8 cellular contexts compared by ENCODE assay signal in genomic region chr1:226063362-226064167, GRCh38. TPM values are rescaled to one million over a fixed set of nuclear protein-coding genes. Genes with fewer than 3 reads are reported as not detected.
A peak's percentile ranks its signal among the peaks of the same experiment; 100 is the strongest.
DNase-seq lines count a peak whose midpoint lies in the region; ATAC-seq and TF ChIP-seq lines count a peak whose summit lies in the region.

No MANE protein-coding gene starts in this region.

- H3K27ac ChIP-seq in SJSA1: peak overlapping the region; percentile 98
- peak overlapping the region; percentile 96 for H3K27ac ChIP-seq in adipose tissue (ENCODE audit: low read depth, low read length)
- H3K27ac ChIP-seq in left ventricle myocardium inferior (replicated peaks): peak overlapping the region; percentile 99
- peak overlapping the region; percentile 99 for H3K27ac ChIP-seq in psoas muscle

- no peaks in the 10 kb centered on the region for H3K27me3 ChIP-seq in SJSA1 (replicated peaks)
- H3K27me3 ChIP-seq in left ventricle myocardium inferior (ENCODE audit: low read depth): no peaks in the 10 kb centered on the region
- no peaks in the 10 kb centered on the region for H3K27me3 ChIP-seq in psoas muscle (ENCODE audit: insufficient read depth in 3 of 3, low read length in 2 of 3)

- no peak for DNase-seq in AG09309 (ENCODE audit: low read depth)
- peak; percentile 50 to 64 for DNase-seq in SJSA1 (ENCODE audit: low read depth in 1 of 2, low spot score in 2 of 2)
- peak; percentile 43 for DNase-seq in left ventricle myocardium inferior
- DNase-seq in psoas muscle: peak; percentile 29 to 67
- DNase-seq in middle frontal gyrus (ENCODE audit: extremely low spot score, low spot score): no peak

- 0% methylated on average over 37 of the region's 37 CpGs for WGBS in adipose tissue, 3 donors
- WGBS in psoas muscle, 3 donors: 0% methylated on average over 37 of the region's 37 CpGs

- TF ChIP-seq POLR2A in GM18526 (IDR thresholded peaks at IDR 0.05; ENCODE audit: extremely low read depth, insufficient read length): peak; percentile 32

- peak overlapping the region; percentile 96 for H3K4me3 ChIP-seq in AG09309 (ENCODE audit: control insufficient read depth, low read depth, low read length)
- peak overlapping the region; percentile 98 for H3K4me3 ChIP-seq in SJSA1
- peak overlapping the region; percentile 82 for H3K4me3 ChIP-seq in left ventricle myocardium inferior
- peak overlapping the region; percentile 95 for H3K4me3 ChIP-seq in psoas muscle

- peak; percentile 7 for ATAC-seq in HG03159 (IDR thresholded peaks at IDR 0.05; ENCODE audit: unreplicated experiment)
- peak in 2 of 4 donors; percentile 3 to 14 for ATAC-seq in psoas muscle

- H3K36me3 ChIP-seq in SJSA1: peaks cover 56% of the 10 kb centered on the region
- peaks cover 46% of the 10 kb centered on the region for H3K36me3 ChIP-seq in left ventricle myocardium inferior
- peaks cover 0 to 39% of the 10 kb centered on the region in 2 donors for H3K36me3 ChIP-seq in psoas muscle (ENCODE audit: insufficient read depth in 1 of 2, low read depth in 1 of 2)

- intact Hi-C loops in left ventricle myocardium inferior (cut with micrococcal nuclease) (no loop called here), psoas muscle (cut with DNase I) (loop anchor here (2.0 to 5.0 kb wide), 2 partner anchors 61 to 65 kb away; partner anchors contain the start of gene SDE2 (in 1 of the 2))

- H3K9me3 ChIP-seq in SJSA1 (replicated peaks): no peaks in the 10 kb centered on the region
- no peaks in the 10 kb centered on the region for H3K9me3 ChIP-seq in left ventricle myocardium inferior (replicated peaks)
- no peaks in the 10 kb centered on the region for H3K9me3 ChIP-seq in psoas muscle

- TF ChIP-seq CTCF in AG09309 (IDR thresholded peaks at IDR 0.05; ENCODE audit: control insufficient read depth, insufficient read depth, low read depth, low read length, missing control alignments): no peak
- no peak for TF ChIP-seq CTCF in left ventricle myocardium inferior (IDR thresholded peaks at IDR 0.05; ENCODE audit: borderline replicate concordance)
- no peak for TF ChIP-seq CTCF in psoas muscle (IDR thresholded peaks at IDR 0.05)

- H3K4me1 ChIP-seq in SJSA1 (replicated peaks) (peaks cover 18% of the 10 kb centered on the region), left ventricle myocardium inferior (peaks cover 74% of the 10 kb centered on the region), psoas muscle (peaks cover 40% of the 10 kb centered on the region)

RNA-seq across cellular contexts. Expression of gene H3-3A, which starts 1.0 kb away (rescaled TPM):
- total RNA-seq in SJSA1 (2014; rRNA removed; shearing (Covaris generic)): 310 and 399 TPM in 2 replicates
- 100 to 1,000 TPM; 282 to 940 (median 473) TPM for polyA plus RNA-seq in adipose tissue
- total RNA-seq in left ventricle myocardium inferior: 324 TPM
- total RNA-seq in psoas muscle: 100 to 1,000 TPM; 187 to 284 (median 210) TPM
- polyA plus RNA-seq in psoas muscle: 100 to 1,000 TPM; 210 to 222 (median 210) TPM

Comparison
In these comparisons a context has a peak if more than half of its experiments do, and no peak if none do; other contexts are left out.
1. DNase-seq: peak in SJSA1 (2 of 2), left ventricle myocardium inferior (single experiment) and psoas muscle (2 of 2); none in AG09309 (single experiment) and middle frontal gyrus (single experiment).
2. Peak in every context shown above with its lines, with median percentiles within 50 percentile points of each other: H3K4me3 ChIP-seq and H3K27ac ChIP-seq.